ENCODE assay signal across 8 cellular contexts in genomic region chr7:2862831-2863361, GRCh38. TPM values are rescaled to one million over a fixed set of nuclear protein-coding genes. Genes with fewer than 3 reads are reported as not detected.
A peak's percentile ranks its signal among the peaks of the same experiment; 100 is the strongest.
DNase-seq lines count a peak whose midpoint lies in the region; ATAC-seq, FAIRE-seq and TF ChIP-seq lines count a peak whose summit lies in the region.

No MANE protein-coding gene starts in this region.

- peak overlapping the region in 1 of 2 donors; percentile 13 for H3K9ac ChIP-seq in kidney (ENCODE audit: low read length in 2 of 2)

- H3K4me3 ChIP-seq in kidney (ENCODE audit: low read length in 2 of 2) (no peak overlapping the region), thyroid gland (replicated peaks in 1 of 3) (no peak overlapping the region)

- DNase-seq in activated CD4-positive, alpha-beta T cell treated with anti-CD3 and anti-CD28 coated beads for 36 hours = no peak
- no peak for DNase-seq in activated CD4-positive, alpha-beta T cell treated with anti-CD3 and anti-CD28 coated beads, Interleukin-2, amount 50 U/mL, for 4 hours
- peak; percentile 73 for DNase-seq in activated CD8-positive, alpha-beta memory T cell treated with anti-CD3 and anti-CD28 coated beads, Interleukin-2, amount 10 ng/mL, durations not matched to agents 7 days and 5 days
- DNase-seq in kidney = no peak
- no peak for DNase-seq in thyroid gland
- DNase-seq in nephron progenitor cell = no peak
- no peak for DNase-seq in iPS-NIHi11 (ENCODE audit: low spot score)

- H3K27ac ChIP-seq in kidney (ENCODE audit: low read depth in 2 of 2, low read length in 2 of 2) (peak overlapping the region; percentile 88 to 89), thyroid gland (peak overlapping the region; percentile 46 to 79 (median 79))

- no peaks in the 10 kb centered on the region for H3K36me3 Mint-ChIP-seq in activated CD4-positive, alpha-beta T cell treated with anti-CD3 and anti-CD28 coated beads for 36 hours (ENCODE audit: low read depth)
- H3K36me3 Mint-ChIP-seq in activated CD8-positive, alpha-beta memory T cell treated with anti-CD3 and anti-CD28 coated beads, Interleukin-2, amount 10 ng/mL, durations not matched to agents 7 days and 5 days = no peaks in the 10 kb centered on the region
- no peaks in the 10 kb centered on the region for H3K36me3 Mint-ChIP-seq in nephron progenitor cell (ENCODE audit: low read depth)

- FAIRE-seq in kidney (lab: Jason Lieb, UNC) = no peak

- no peak for TF ChIP-seq POLR2A in thyroid gland (IDR thresholded peaks at IDR 0.05)

- CTCF ChIA-PET in activated CD4-positive, alpha-beta T cell treated with anti-CD3 and anti-CD28 coated beads for 36 hours (lab: Charles Lee) = interaction anchor here (0.5 kb wide), 1 partner anchor 34 kb away, joined by 3 read pairs; no protein-coding TSS in a partner anchor
- CTCF ChIA-PET in activated CD8-positive, alpha-beta memory T cell treated with anti-CD3 and anti-CD28 coated beads, Interleukin-2, amount 10 ng/mL, durations not matched to agents 7 days and 5 days (lab: Charles Lee) = interaction anchor here (1.1 kb wide), 2 partner anchors 11 to 153 kb away, joined by 3 to 5 read pairs; no protein-coding TSS in a partner anchor

- H3K4me1 ChIP-seq in kidney (ENCODE audit: control insufficient read depth in 1 of 2, insufficient read depth in 1 of 2, low read depth in 1 of 2, low read length in 2 of 2) (peaks cover 0 to 12% of the 10 kb centered on the region in 2 donors), thyroid gland (peaks cover 0 to 20% of the 10 kb centered on the region in 2 donors)

- no peaks in the 10 kb centered on the region for H3K27me3 ChIP-seq in thyroid gland

- intact Hi-C loops in activated CD4-positive, alpha-beta T cell treated with anti-CD3 and anti-CD28 coated beads for 36 hours (cut with DNase I, micrococcal nuclease) = loop anchor here (1.0 to 10.0 kb wide), 6 partner anchors 19 to 812 kb away; partner anchors contain the start of genes CARD11 (in 2 of the 2) and GNA12 (in 1 of the 2)
- intact Hi-C loops in kidney (cut with DNase I) = no loop called here
- intact Hi-C loops in thyroid gland (cut with DNase I) = loop anchor here (10.0 kb wide), 1 partner anchor 292 kb away; no protein-coding TSS in a partner anchor

- H3K36me3 ChIP-seq in kidney (ENCODE audit: control insufficient read depth in 1 of 2, insufficient read depth in 2 of 2, low read length in 2 of 2) (no peaks in the 10 kb centered on the region), thyroid gland (no peaks in the 10 kb centered on the region)

- H3K27me3 Mint-ChIP-seq in activated CD4-positive, alpha-beta T cell treated with anti-CD3 and anti-CD28 coated beads for 36 hours = no peaks in the 10 kb centered on the region
- H3K27me3 Mint-ChIP-seq in activated CD8-positive, alpha-beta memory T cell treated with anti-CD3 and anti-CD28 coated beads, Interleukin-2, amount 10 ng/mL, durations not matched to agents 7 days and 5 days = peaks cover 13% of the 10 kb centered on the region
- H3K27me3 Mint-ChIP-seq in nephron progenitor cell (ENCODE audit: low read depth, poor library complexity) = peaks cover 7% of the 10 kb centered on the region

- peak overlapping the region; percentile 66 for H3K4me3 Mint-ChIP-seq in activated CD4-positive, alpha-beta T cell treated with anti-CD3 and anti-CD28 coated beads for 36 hours
- peak overlapping the region; percentile 54 for H3K4me3 Mint-ChIP-seq in activated CD8-positive, alpha-beta memory T cell treated with anti-CD3 and anti-CD28 coated beads, Interleukin-2, amount 10 ng/mL, durations not matched to agents 7 days and 5 days
- H3K4me3 Mint-ChIP-seq in nephron progenitor cell = no peak overlapping the region

- H3K4me1 Mint-ChIP-seq in activated CD4-positive, alpha-beta T cell treated with anti-CD3 and anti-CD28 coated beads for 36 hours = peaks cover 28% of the 10 kb centered on the region
- peaks cover 27% of the 10 kb centered on the region for H3K4me1 Mint-ChIP-seq in activated CD8-positive, alpha-beta memory T cell treated with anti-CD3 and anti-CD28 coated beads, Interleukin-2, amount 10 ng/mL, durations not matched to agents 7 days and 5 days
- H3K4me1 Mint-ChIP-seq in nephron progenitor cell = peaks cover 29% of the 10 kb centered on the region

- ATAC-seq in activated CD4-positive, alpha-beta T cell treated with anti-CD3 and anti-CD28 coated beads for 36 hours = no peak
- peak; percentile 25 for ATAC-seq in activated CD8-positive, alpha-beta memory T cell treated with anti-CD3 and anti-CD28 coated beads, Interleukin-2, amount 10 ng/mL, durations not matched to agents 7 days and 5 days
- no peak for ATAC-seq in HG03095 (IDR thresholded peaks at IDR 0.05; ENCODE audit: unreplicated experiment)

- H3K27ac Mint-ChIP-seq in activated CD4-positive, alpha-beta T cell treated with anti-CD3 and anti-CD28 coated beads for 36 hours = peak overlapping the region; percentile 95
- peak overlapping the region; percentile 85 for H3K27ac Mint-ChIP-seq in activated CD8-positive, alpha-beta memory T cell treated with anti-CD3 and anti-CD28 coated beads, Interleukin-2, amount 10 ng/mL, durations not matched to agents 7 days and 5 days
- H3K27ac Mint-ChIP-seq in nephron progenitor cell = no peak overlapping the region

- POLR2A ChIA-PET in activated CD4-positive, alpha-beta T cell treated with anti-CD3 and anti-CD28 coated beads for 36 hours (lab: Charles Lee) = no interaction called here

- TF ChIP-seq CTCF in kidney (IDR thresholded peaks at IDR 0.05; ENCODE audit: borderline replicate concordance, extremely low read depth, insufficient read depth) = no peak
- no peak for TF ChIP-seq CTCF in thyroid gland (IDR thresholded peaks at IDR 0.05)
- TF ChIP-seq CTCF in nephron progenitor cell (IDR thresholded peaks at IDR 0.05) = no peak

- H3K9me3 ChIP-seq in kidney (ENCODE audit: control insufficient read depth in 1 of 2, low read length in 2 of 2) = no peaks in the 10 kb centered on the region
- H3K9me3 ChIP-seq in thyroid gland = no peaks in the 10 kb centered on the region

- H3K9me3 Mint-ChIP-seq in activated CD4-positive, alpha-beta T cell treated with anti-CD3 and anti-CD28 coated beads for 36 hours (ENCODE audit: low read depth) = no peaks in the 10 kb centered on the region
- H3K9me3 Mint-ChIP-seq in activated CD8-positive, alpha-beta memory T cell treated with anti-CD3 and anti-CD28 coated beads, Interleukin-2, amount 10 ng/mL, durations not matched to agents 7 days and 5 days (ENCODE audit: low read depth) = no peaks in the 10 kb centered on the region
- no peaks in the 10 kb centered on the region for H3K9me3 Mint-ChIP-seq in nephron progenitor cell

- WGBS in thyroid gland, 2 donors = 81 to 82% methylated on average over 16 to 22 of the region's 22 CpGs

RNA-seq across cellular contexts. Expression of gene GNA12, which starts 18.8 kb away (rescaled TPM):
- total RNA-seq in activated CD4-positive, alpha-beta T cell treated with anti-CD3 and anti-CD28 coated beads for 36 hours = 10 to 100 TPM; 19.5 to 22.6 TPM
- total RNA-seq in activated CD8-positive, alpha-beta memory T cell treated with anti-CD3 and anti-CD28 coated beads, Interleukin-2, amount 10 ng/mL, durations not matched to agents 7 days and 5 days = 10 to 100 TPM; 14.4 to 18.6 TPM
- total RNA-seq in kidney = 41.1 TPM
- polyA plus RNA-seq in kidney (ENCODE audit: insufficient read depth, low read depth, low replicate concordance) = 16.5 TPM
- total RNA-seq in thyroid gland = 10 to 100 TPM; 17.9 to 33.3 (median 21.7) TPM
